In genomic region chr17:68595986-68596385, GRCh38 we compare ENCODE assay signal across 12 cellular contexts. TPM values are rescaled to one million over a fixed set of nuclear protein-coding genes. Genes with fewer than 3 reads are reported as not detected.
DNase-seq lines count a peak whose midpoint lies in the region; ATAC-seq and TF ChIP-seq lines count a peak whose summit lies in the region.
"Had no signal": no experiment of that assay in that cellular context is flagged by ENCODE, and none has a peak within 500 bp of the region (broad histone marks: within the 10 kb centered on the region; RNA-seq: fewer than 3 reads in every experiment).

No MANE protein-coding gene starts in this region.

- intact Hi-C loops in lower lobe of right lung (cut with DNase I) = no loop called here

- H3K4me2 ChIP-seq in DND-41 (ENCODE audit: insufficient read depth, low read length) = no peak overlapping the region

- DNase-seq in DND-41 (peak; percentile 13), T-helper 17 cell (no peak), lower lobe of right lung (no peak), HPDE6-E6E7 (ENCODE audit: extremely low spot score) (no peak)
- DNase-seq in stimulated activated naive CD8-positive, alpha-beta T cell treated with anti-CD3 and anti-CD28 coated beads, Interleukin-15, amount 100 ng/mL, for 72 hours = no peak
- DNase-seq: AML-193, DMS79, GOT3, NCI-H748 treated with DMSO at 0.1 percent for 48 hours had no signal

- no peaks in the 10 kb centered on the region for H4K20me1 ChIP-seq in DND-41 (ENCODE audit: insufficient read depth, low read length)

- H3K27me3 Mint-ChIP-seq in T-helper 17 cell = peaks cover 89% of the 10 kb centered on the region
- H3K27me3 Mint-ChIP-seq in stimulated activated naive CD8-positive, alpha-beta T cell treated with anti-CD3 and anti-CD28 coated beads, Interleukin-15, amount 100 ng/mL, for 72 hours = peaks cover 79% of the 10 kb centered on the region

- no peak overlapping the region for H3K27ac Mint-ChIP-seq in T-helper 17 cell
- H3K27ac Mint-ChIP-seq in stimulated activated naive CD8-positive, alpha-beta T cell treated with anti-CD3 and anti-CD28 coated beads, Interleukin-15, amount 100 ng/mL, for 72 hours = no peak overlapping the region

- H3K4me1 ChIP-seq in DND-41 (ENCODE audit: insufficient read depth, low read length) (no peaks in the 10 kb centered on the region), lower lobe of right lung (peaks cover 45% of the 10 kb centered on the region), subcutaneous abdominal adipose tissue (ENCODE audit: control insufficient read depth in 5 of 5, insufficient read depth in 5 of 5, low read length in 5 of 5) (peaks cover 6 to 69% (median 48%) of the 10 kb centered on the region in 5 donors)

- H3K79me2 ChIP-seq in DND-41 (ENCODE audit: insufficient read depth, low read length) = no peaks in the 10 kb centered on the region

- H3K36me3 Mint-ChIP-seq in T-helper 17 cell (ENCODE audit: low read depth) = peaks cover 2% of the 10 kb centered on the region

- H3K27me3 ChIP-seq in DND-41 (ENCODE audit: insufficient read depth, low read length, poor library complexity) (peaks cover 7% of the 10 kb centered on the region), lower lobe of right lung (ENCODE audit: low read depth) (peaks cover 7% of the 10 kb centered on the region), subcutaneous abdominal adipose tissue (ENCODE audit: control insufficient read depth in 5 of 5, insufficient read depth in 4 of 5, low read length in 5 of 5) (peaks cover 4 to 37% (median 20%) of the 10 kb centered on the region in 5 donors)

- H3K9me3 Mint-ChIP-seq in stimulated activated naive CD8-positive, alpha-beta T cell treated with anti-CD3 and anti-CD28 coated beads, Interleukin-15, amount 100 ng/mL, for 72 hours = no peaks in the 10 kb centered on the region

- no peaks in the 10 kb centered on the region for H3K36me3 ChIP-seq in DND-41 (ENCODE audit: insufficient read depth, low read length)
- no peaks in the 10 kb centered on the region for H3K36me3 ChIP-seq in lower lobe of right lung
- no peaks in the 10 kb centered on the region for H3K36me3 ChIP-seq in subcutaneous abdominal adipose tissue (ENCODE audit: control insufficient read depth in 5 of 5, insufficient read depth in 5 of 5, low read length in 5 of 5)

- H2AFZ ChIP-seq in DND-41 (ENCODE audit: low read depth, low read length) = no peak overlapping the region

- peaks cover 9% of the 10 kb centered on the region for H3K4me1 Mint-ChIP-seq in T-helper 17 cell
- H3K4me1 Mint-ChIP-seq in stimulated activated naive CD8-positive, alpha-beta T cell treated with anti-CD3 and anti-CD28 coated beads, Interleukin-15, amount 100 ng/mL, for 72 hours = peaks cover 24% of the 10 kb centered on the region

- peak; percentile 69 for ATAC-seq in DND-41 (ENCODE audit: insufficient read depth, low read depth)
- peak; percentile 60 for ATAC-seq in T-helper 17 cell
- no peak for ATAC-seq in lower lobe of right lung
- no peak for ATAC-seq in GM21619 (IDR thresholded peaks at IDR 0.05; ENCODE audit: unreplicated experiment)
- no peak for ATAC-seq in stimulated activated naive CD8-positive, alpha-beta T cell treated with anti-CD3 and anti-CD28 coated beads, Interleukin-15, amount 100 ng/mL, for 72 hours
- ATAC-seq: K562 had no signal

- H3K9me3 ChIP-seq in DND-41 (ENCODE audit: insufficient read depth, low read length, severe bottlenecking) (no peaks in the 10 kb centered on the region), T-helper 17 cell (ENCODE audit: control insufficient read depth, low read length, poor library complexity, severe bottlenecking) (no peaks in the 10 kb centered on the region), lower lobe of right lung (no peaks in the 10 kb centered on the region), subcutaneous abdominal adipose tissue (ENCODE audit: control insufficient read depth in 5 of 5, low read length in 5 of 5) (no peaks in the 10 kb centered on the region)

- peak overlapping the region; percentile 31 for H3K4me3 Mint-ChIP-seq in T-helper 17 cell
- no peak overlapping the region for H3K4me3 Mint-ChIP-seq in stimulated activated naive CD8-positive, alpha-beta T cell treated with anti-CD3 and anti-CD28 coated beads, Interleukin-15, amount 100 ng/mL, for 72 hours

- H3K9ac ChIP-seq in DND-41 (ENCODE audit: low read depth, low read length) = no peak overlapping the region
- no peak overlapping the region for H3K9ac ChIP-seq in subcutaneous abdominal adipose tissue (ENCODE audit: low read length in 5 of 5)

- no peak overlapping the region for H3K27ac ChIP-seq in DND-41 (ENCODE audit: low read length)
- H3K27ac ChIP-seq in lower lobe of right lung = peak overlapping the region; percentile 34
- peak overlapping the region; percentile 30 for H3K27ac ChIP-seq in subcutaneous abdominal adipose tissue (ENCODE audit: low read depth, low read length)

- TF ChIP-seq CTCF in DND-41 (IDR thresholded peaks at IDR 0.05; ENCODE audit: borderline replicate concordance, extremely low read depth, low read length, poor library complexity, severe bottlenecking) = no peak
- no peak for TF ChIP-seq CTCF in lower lobe of right lung (IDR thresholded peaks at IDR 0.05)

- H3K4me3 ChIP-seq in DND-41 (ENCODE audit: low read depth in 1 of 2, low read length in 2 of 2) (no peak overlapping the region), lower lobe of right lung (no peak overlapping the region), subcutaneous abdominal adipose tissue (ENCODE audit: low read depth in 1 of 5, low read length in 5 of 5) (no peak overlapping the region)
- H3K4me3 ChIP-seq: K562 had no signal

RNA-seq across cellular contexts. Expression of gene FAM20A, which starts 5.2 kb away (rescaled TPM):
- total RNA-seq in T-helper 17 cell (under 1 TPM in 1 of 2 donors, not detected in 1; 0.42 TPM), lower lobe of right lung (38.7 TPM)

Comparison
In these comparisons a context has a peak if more than half of its experiments do, and no peak if none do; other contexts are left out.
1. ATAC-seq: peak in DND-41 (single experiment) and T-helper 17 cell (single experiment); none in lower lobe of right lung (0 of 2), GM21619 (single experiment) and stimulated activated naive CD8-positive, alpha-beta T cell treated with anti-CD3 and anti-CD28 coated beads, Interleukin-15, amount 100 ng/mL, for 72 hours (single experiment).
2. RNA of gene FAM20A, which starts 5.2 kb away (total RNA-seq): 38.7 TPM in lower lobe of right lung (single experiment); 0.42 TPM in T-helper 17 cell; every median in the first group is over 10 times any median in the second.